ENCODE assay signal across 10 cellular contexts in genomic region chr20:62301111-62301668, GRCh38. TPM values are rescaled to one million over a fixed set of nuclear protein-coding genes. Genes with fewer than 3 reads are reported as not detected.
DNase-seq lines count a peak whose midpoint lies in the region; ATAC-seq, FAIRE-seq and TF ChIP-seq lines count a peak whose summit lies in the region.
"Had no signal": no experiment of that assay in that cellular context is flagged by ENCODE, and none has a peak within 500 bp of the region (broad histone marks: within the 10 kb centered on the region; RNA-seq: fewer than 3 reads in every experiment).

No MANE protein-coding gene starts in this region.

- no peak for ATAC-seq in Right ventricle myocardium inferior
- no peak for ATAC-seq in GM18909 (IDR thresholded peaks at IDR 0.05; ENCODE audit: poor library complexity, unreplicated experiment)

- peak overlapping the region; percentile 98 for H3K4me3 Mint-ChIP-seq in activated T-helper 1 cell treated with anti-CD3 and anti-CD28 coated beads, Interleukin-12 subunit alpha, Interleukin-12 subunit beta, Interleukin-2, Interleukin-4 antibody, amounts not matched to agents 30 ng/mL and 10 ng/mL and 1 ng/mL, durations not matched to agents 14 hours and 24 hours and 36 hours

- H3K4me3 ChIP-seq in left ventricle myocardium inferior (peak overlapping the region; percentile 94), vagina (no peak overlapping the region)

- no peak overlapping the region for H3K27ac Mint-ChIP-seq in activated T-helper 1 cell treated with anti-CD3 and anti-CD28 coated beads, Interleukin-12 subunit alpha, Interleukin-12 subunit beta, Interleukin-2, Interleukin-4 antibody, amounts not matched to agents 30 ng/mL and 10 ng/mL and 1 ng/mL, durations not matched to agents 14 hours and 24 hours and 36 hours

- H3K9me3 ChIP-seq in left ventricle myocardium inferior (replicated peaks), result no peaks in the 10 kb centered on the region
- no peaks in the 10 kb centered on the region for H3K9me3 ChIP-seq in vagina
- H3K9me3 ChIP-seq: MG63 had no signal

- no peaks in the 10 kb centered on the region for H3K27me3 Mint-ChIP-seq in activated T-helper 1 cell treated with anti-CD3 and anti-CD28 coated beads, Interleukin-12 subunit alpha, Interleukin-12 subunit beta, Interleukin-2, Interleukin-4 antibody, amounts not matched to agents 30 ng/mL and 10 ng/mL and 1 ng/mL, durations not matched to agents 14 hours and 24 hours and 36 hours (ENCODE audit: insufficient read depth)

- H3K27me3 ChIP-seq in left ventricle myocardium inferior (ENCODE audit: low read depth) (no peaks in the 10 kb centered on the region), vagina (no peaks in the 10 kb centered on the region)
- H3K27me3 ChIP-seq: MG63 had no signal

- H3K9me3 Mint-ChIP-seq in activated T-helper 1 cell treated with anti-CD3 and anti-CD28 coated beads, Interleukin-12 subunit alpha, Interleukin-12 subunit beta, Interleukin-2, Interleukin-4 antibody, amounts not matched to agents 30 ng/mL and 10 ng/mL and 1 ng/mL, durations not matched to agents 14 hours and 24 hours and 36 hours, result no peaks in the 10 kb centered on the region

- intact Hi-C loops in left ventricle myocardium inferior (cut with micrococcal nuclease), result loop anchor here (5.0 kb wide), 1 partner anchor 81 kb away; no protein-coding TSS in a partner anchor
- intact Hi-C loops in Right ventricle myocardium inferior (cut with DNase I), result loop anchor here (5.0 to 10.0 kb wide), 2 partner anchors 191 to 494 kb away; partner anchors contain the start of gene MRGBP
- intact Hi-C loops in activated T-helper 1 cell treated with anti-CD3 and anti-CD28 coated beads, Interleukin-12 subunit alpha, Interleukin-12 subunit beta, Interleukin-2, Interleukin-4 antibody, amounts not matched to agents 30 ng/mL and 10 ng/mL and 1 ng/mL, durations not matched to agents 14 hours and 24 hours and 36 hours (cut with micrococcal nuclease), result loop anchor here (5.0 kb wide), 3 partner anchors 66 to 289 kb away; partner anchors contain the start of genes LAMA5 and TAF4
- intact Hi-C loops in vagina (cut with DNase I), result loop anchor here (5.0 to 10.0 kb wide), 2 partner anchors 86 to 494 kb away; partner anchors contain the start of genes MRGBP and RPS21

- H3K36me3 Mint-ChIP-seq in activated T-helper 1 cell treated with anti-CD3 and anti-CD28 coated beads, Interleukin-12 subunit alpha, Interleukin-12 subunit beta, Interleukin-2, Interleukin-4 antibody, amounts not matched to agents 30 ng/mL and 10 ng/mL and 1 ng/mL, durations not matched to agents 14 hours and 24 hours and 36 hours (ENCODE audit: low read depth), result peaks cover 15% of the 10 kb centered on the region

- peaks cover 41% of the 10 kb centered on the region for H3K36me3 ChIP-seq in left ventricle myocardium inferior
- H3K36me3 ChIP-seq in vagina, result peaks cover 0 to 17% of the 10 kb centered on the region in 2 donors

- TF ChIP-seq CTCF in left ventricle myocardium inferior (IDR thresholded peaks at IDR 0.05; ENCODE audit: borderline replicate concordance), result no peak
- TF ChIP-seq CTCF in vagina (IDR thresholded peaks at IDR 0.05), result no peak

- peaks cover 28% of the 10 kb centered on the region for H3K4me1 Mint-ChIP-seq in activated T-helper 1 cell treated with anti-CD3 and anti-CD28 coated beads, Interleukin-12 subunit alpha, Interleukin-12 subunit beta, Interleukin-2, Interleukin-4 antibody, amounts not matched to agents 30 ng/mL and 10 ng/mL and 1 ng/mL, durations not matched to agents 14 hours and 24 hours and 36 hours (ENCODE audit: low read depth)

- FAIRE-seq in GM12892 (lab: Jason Lieb, UNC), result no peak
- FAIRE-seq: bronchial epithelial cell had no signal

- no peak for DNase-seq in left ventricle myocardium inferior
- no peak for DNase-seq in Right ventricle myocardium inferior (ENCODE audit: missing footprints)
- DNase-seq in activated T-helper 1 cell treated with anti-CD3 and anti-CD28 coated beads, Interleukin-12 subunit alpha, Interleukin-12 subunit beta, Interleukin-2, Interleukin-4 antibody, amounts not matched to agents 30 ng/mL and 10 ng/mL and 1 ng/mL, durations not matched to agents 14 hours and 24 hours and 36 hours (ENCODE audit: low spot score), result no peak
- DNase-seq in medulla oblongata (ENCODE audit: extremely low spot score), result peak; percentile 25
- no peak for DNase-seq in vagina (ENCODE audit: extremely low spot score in 2 of 2)
- no peak for DNase-seq in NCI-H2107 treated with DMSO at 0.1 percent for 48 hours (lab: John Stamatoyannopoulos, UW; ENCODE audit: unreplicated experiment)
- no peak for DNase-seq in GM12892 (ENCODE audit: insufficient read length)

- TF ChIP-seq POLR2A in vagina (IDR thresholded peaks at IDR 0.05), result no peak
- TF ChIP-seq POLR2A in GM12892 (IDR thresholded peaks at IDR 0.05; ENCODE audit: low read depth, low read length), result no peak

- H3K27ac ChIP-seq in left ventricle myocardium inferior (replicated peaks), result peak overlapping the region; percentile 99
- peak overlapping the region; percentile 97 for H3K27ac ChIP-seq in vagina

- H3K4me1 ChIP-seq in left ventricle myocardium inferior, result peaks cover 53% of the 10 kb centered on the region
- peaks cover 29% of the 10 kb centered on the region for H3K4me1 ChIP-seq in vagina

RNA-seq across cellular contexts. Expression of gene ADRM1, which starts 1.6 kb away (rescaled TPM):
- total RNA-seq in left ventricle myocardium inferior (70.5 TPM), Right ventricle myocardium inferior (73.9 TPM), vagina (110 TPM)
- total RNA-seq in activated T-helper 1 cell treated with anti-CD3 and anti-CD28 coated beads, Interleukin-12 subunit alpha, Interleukin-12 subunit beta, Interleukin-2, Interleukin-4 antibody, amounts not matched to agents 30 ng/mL and 10 ng/mL and 1 ng/mL, durations not matched to agents 14 hours and 24 hours and 36 hours, result 181 and 188 TPM in 2 replicates
- polyA plus RNA-seq in GM12892 (2012; ENCODE audit: missing spikeins), result 32.6 TPM
